Comparison of ENCODE assay signal across 2 cellular contexts in genomic region chrX:9907645-9908387, GRCh38.
TF ChIP-seq lines count a peak whose summit lies in the region.

No MANE protein-coding gene starts in this region.

TF ChIP-seq in HCT116, 20 proteins besides CTCF, POLR2A, EP300 and RAD21 (continued from another document):
- TF ChIP-seq EZH2phosphoT487 (IDR thresholded peaks at IDR 0.05; ENCODE audit: borderline replicate concordance) (no peak), SIN3A (IDR thresholded peaks at IDR 0.05; ENCODE audit: low read depth) (no peak), ZNF274 (IDR thresholded peaks at IDR 0.05; ENCODE audit: low read depth, low read length) (no peak), TCF7L2 (IDR thresholded peaks at IDR 0.05; ENCODE audit: borderline replicate concordance, extremely low read depth, insufficient read depth, insufficient read length) (no peak), CBX3 (IDR thresholded peaks at IDR 0.05; ENCODE audit: low read depth) (0 out of 2 replicates have a peak, but pooled peaks have one; percentile 29), ELF1 (IDR thresholded peaks at IDR 0.05; ENCODE audit: borderline replicate concordance, low read depth) (no peak), JUND (IDR thresholded peaks at IDR 0.05) (peak; percentile 55), POLR2AphosphoS5 (IDR thresholded peaks at IDR 0.05; ENCODE audit: low read depth, low read length) (no peak), REST (IDR thresholded peaks at IDR 0.05; ENCODE audit: low read depth) (no peak), MAX (IDR thresholded peaks at IDR 0.05) (no peak), EGR1 (IDR thresholded peaks at IDR 0.05; ENCODE audit: low read depth) (no peak), FOSL1 (IDR thresholded peaks at IDR 0.05; ENCODE audit: low read depth) (peak; percentile 64), SP1 (IDR thresholded peaks at IDR 0.05; ENCODE audit: low read depth) (peak; percentile 55), EZH2 (IDR thresholded peaks at IDR 0.05) (no peak), CEBPB (IDR thresholded peaks at IDR 0.05; ENCODE audit: low read depth) (peak; percentile 94), YY1 (IDR thresholded peaks at IDR 0.05; ENCODE audit: extremely low read depth, insufficient replicate concordance, low read depth, low read length) (no peak)
- TF ChIP-seq, protein P1, sequence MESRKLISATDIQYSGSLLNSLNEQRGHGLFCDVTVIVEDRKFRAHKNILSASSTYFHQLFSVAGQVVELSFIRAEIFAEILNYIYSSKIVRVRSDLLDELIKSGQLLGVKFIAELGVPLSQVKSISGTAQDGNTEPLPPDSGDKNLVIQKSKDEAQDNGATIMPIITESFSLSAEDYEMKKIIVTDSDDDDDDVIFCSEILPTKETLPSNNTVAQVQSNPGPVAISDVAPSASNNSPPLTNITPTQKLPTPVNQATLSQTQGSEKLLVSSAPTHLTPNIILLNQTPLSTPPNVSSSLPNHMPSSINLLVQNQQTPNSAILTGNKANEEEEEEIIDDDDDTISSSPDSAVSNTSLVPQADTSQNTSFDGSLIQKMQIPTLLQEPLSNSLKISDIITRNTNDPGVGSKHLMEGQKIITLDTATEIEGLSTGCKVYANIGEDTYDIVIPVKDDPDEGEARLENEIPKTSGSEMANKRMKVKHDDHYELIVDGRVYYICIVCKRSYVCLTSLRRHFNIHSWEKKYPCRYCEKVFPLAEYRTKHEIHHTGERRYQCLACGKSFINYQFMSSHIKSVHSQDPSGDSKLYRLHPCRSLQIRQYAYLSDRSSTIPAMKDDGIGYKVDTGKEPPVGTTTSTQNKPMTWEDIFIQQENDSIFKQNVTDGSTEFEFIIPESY (IDR thresholded peaks at IDR 0.05; ENCODE audit: extremely low read depth, insufficient replicate concordance, low read length), result no peak
- TF ChIP-seq, protein P2, sequence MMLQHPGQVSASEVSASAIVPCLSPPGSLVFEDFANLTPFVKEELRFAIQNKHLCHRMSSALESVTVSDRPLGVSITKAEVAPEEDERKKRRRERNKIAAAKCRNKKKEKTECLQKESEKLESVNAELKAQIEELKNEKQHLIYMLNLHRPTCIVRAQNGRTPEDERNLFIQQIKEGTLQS (IDR thresholded peaks at IDR 0.05), result no peak

TF ChIP-seq in H1, 55 proteins besides CTCF, POLR2A, EP300 and RAD21 (continued from another document):
- TF ChIP-seq POU5F1 (IDR thresholded peaks at IDR 0.05; ENCODE audit: low read depth, low read length) (no peak), BRCA1 (IDR thresholded peaks at IDR 0.05; ENCODE audit: low read depth, low read length) (no peak), BACH1 (IDR thresholded peaks at IDR 0.05; ENCODE audit: low read length) (no peak), TEAD4 (IDR thresholded peaks at IDR 0.05; ENCODE audit: low read depth, low read length) (no peak), TAF1 (IDR thresholded peaks at IDR 0.05; ENCODE audit: low read depth, low read length) (no peak), ZNF274 (IDR thresholded peaks at IDR 0.05; ENCODE audit: borderline replicate concordance, extremely low read depth, low read length) (no peak), SUZ12 (IDR thresholded peaks at IDR 0.05; ENCODE audit: low read length) (no peak), GTF2F1 (IDR thresholded peaks at IDR 0.05; ENCODE audit: borderline replicate concordance, low read depth, low read length) (no peak), SP4 (IDR thresholded peaks at IDR 0.05; ENCODE audit: low read length) (no peak), KDM4A (IDR thresholded peaks at IDR 0.05; ENCODE audit: low read depth, low read length, severe bottlenecking) (no peak), JUND (IDR thresholded peaks at IDR 0.05; ENCODE audit: low read length) (no peak), FOSL1 (IDR thresholded peaks at IDR 0.05; ENCODE audit: insufficient read depth, low read depth, low read length) (no peak), CREB1 (IDR thresholded peaks at IDR 0.05) (no peak), EZH2 (IDR thresholded peaks at IDR 0.05; ENCODE audit: low read depth, low read length, severe bottlenecking) (no peak), BCL11A (IDR thresholded peaks at IDR 0.05; ENCODE audit: low read depth in 2 of 2, low read length in 2 of 2) (no peak)
- TF ChIP-seq, protein P2 (IDR thresholded peaks at IDR 0.05; ENCODE audit: insufficient read depth, low read depth, low read length), result no peak
